ENCODE assay signal across 23 cellular contexts in the genomic region with DNA sequence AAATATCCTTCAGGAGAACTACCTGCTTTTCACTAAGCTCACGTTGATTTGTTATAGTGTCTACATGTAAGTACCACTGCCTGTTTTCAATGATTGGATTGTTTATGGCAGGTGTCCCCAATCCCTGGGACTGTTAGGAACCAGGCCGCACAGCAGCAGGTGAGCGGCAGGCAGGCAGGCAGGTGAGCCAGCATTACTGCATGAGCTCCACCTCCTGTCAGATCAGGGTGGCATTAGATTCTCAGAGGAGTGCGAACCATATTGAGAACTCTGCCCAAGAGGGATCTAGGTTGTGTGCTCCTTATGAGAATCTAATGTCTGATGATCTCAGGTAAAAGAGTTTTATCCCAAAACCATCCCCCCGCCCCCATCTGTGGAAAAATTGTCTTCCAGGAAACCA.
"Had no signal": no experiment of that assay in that cellular context is flagged by ENCODE, and none has a peak within 500 bp of the region (broad histone marks: within the 10 kb centered on the region; RNA-seq: fewer than 3 reads in every experiment).

No MANE protein-coding gene starts in this region.

- H3K9me3 Mint-ChIP-seq: activated naive CD8-positive, alpha-beta T cell treated with anti-CD3 and anti-CD28 coated beads for 36 hours; memory B cell; nephron progenitor cell had no signal

- H3K4me3 Mint-ChIP-seq: activated naive CD8-positive, alpha-beta T cell treated with anti-CD3 and anti-CD28 coated beads for 36 hours; memory B cell; nephron progenitor cell had no signal

- H3K27ac Mint-ChIP-seq: activated naive CD8-positive, alpha-beta T cell treated with anti-CD3 and anti-CD28 coated beads for 36 hours; memory B cell; nephron progenitor cell had no signal

- H3K27me3 ChIP-seq: heart left ventricle, upper lobe of left lung had no signal

- H2AFZ ChIP-seq: parathyroid adenoma had no signal

- H3K4me1 ChIP-seq: heart left ventricle, parathyroid adenoma had no signal

- DNase-seq: activated CD4-positive, alpha-beta T cell treated with anti-CD3 and anti-CD28 coated beads for 1 hour; activated CD4-positive, alpha-beta T cell treated with anti-CD3 and anti-CD28 coated beads, Interleukin-2, amount 50 U/mL, for 4 hours; activated CD8-positive, alpha-beta memory T cell treated with anti-CD3 and anti-CD28 coated beads for 24 hours; activated CD8-positive, alpha-beta memory T cell treated with anti-CD3 and anti-CD28 coated beads, Interleukin-2, amount 50 U/mL, for 48 hours; activated naive CD4-positive, alpha-beta T cell treated with Interleukin-2 at 50 U/mL for 16 hours; activated naive CD8-positive, alpha-beta T cell treated with anti-CD3 and anti-CD28 coated beads for 36 hours; activated T-cell treated with anti-CD3 and anti-CD28 coated beads, Interleukin-2, amount 50 U/mL, for 48 hours; amniotic stem cell; cerebellar nuclear complex; heart left ventricle; islet precursor cell; left cardiac atrium; mucosa of descending colon; nephron progenitor cell; nucleus accumbens; right cardiac atrium; stimulated activated CD4-positive, alpha-beta T cell treated with anti-CD3 and anti-CD28 coated beads, Interleukin-4, amount 100 ng/mL, for 4 hours; stimulated activated naive CD8-positive, alpha-beta T cell treated with anti-CD3 and anti-CD28 coated beads, Interleukin-15, Interleukin-2, amounts not matched to agents 100 U/mL and 50 U/mL, for 24 hours; WERI-Rb-1 had no signal

- ATAC-seq: heart left ventricle; left cardiac atrium; mucosa of descending colon; right cardiac atrium; stimulated activated naive CD8-positive, alpha-beta T cell treated with anti-CD3 and anti-CD28 coated beads, Interleukin-15, Interleukin-2, amounts not matched to agents 100 U/mL and 50 U/mL, for 24 hours had no signal

- H3K27ac ChIP-seq: coronary artery, heart left ventricle, parathyroid adenoma, upper lobe of left lung, WERI-Rb-1 had no signal

- H3K9ac ChIP-seq: parathyroid adenoma had no signal

- H3K36me3 Mint-ChIP-seq: activated naive CD8-positive, alpha-beta T cell treated with anti-CD3 and anti-CD28 coated beads for 36 hours; memory B cell had no signal

- H3K4me3 ChIP-seq: coronary artery, heart left ventricle, mucosa of descending colon, upper lobe of left lung had no signal

- H3K79me2 ChIP-seq: parathyroid adenoma had no signal

- H3K36me3 ChIP-seq: heart left ventricle, upper lobe of left lung, WERI-Rb-1 had no signal

- H3K9me3 ChIP-seq: heart left ventricle, mucosa of descending colon, upper lobe of left lung had no signal

- H3K4me1 Mint-ChIP-seq: activated naive CD8-positive, alpha-beta T cell treated with anti-CD3 and anti-CD28 coated beads for 36 hours had no signal
